1 cellular context compared by ENCODE assay signal in the genomic region with DNA sequence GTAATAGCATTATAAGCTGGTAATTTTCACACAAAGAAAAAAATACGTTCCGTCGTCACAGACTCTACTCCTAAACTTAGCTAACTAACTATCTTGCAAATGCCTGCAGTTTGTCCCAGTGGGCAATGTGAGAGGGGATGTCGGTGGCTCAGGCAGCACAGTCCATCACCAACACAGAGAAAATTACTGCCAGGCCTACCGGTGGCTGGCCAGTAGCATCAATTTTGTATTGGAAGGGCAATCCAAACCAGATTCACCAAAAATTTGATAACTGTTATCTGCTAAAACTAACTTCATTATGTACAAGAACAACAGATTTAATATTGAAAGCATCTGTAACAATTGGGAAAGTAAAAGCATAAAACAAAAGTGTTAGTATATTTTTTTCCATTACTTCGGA.
TF ChIP-seq lines count a peak whose summit lies in the region.

No MANE protein-coding gene starts in this region.

TF ChIP-seq in HepG2, 621 proteins besides CTCF, POLR2A, EP300 and RAD21:
- TF ChIP-seq POLR2G (IDR thresholded peaks at IDR 0.05; ENCODE audit: low read depth, low read length) (peak; percentile 53; the same call in 1 of the 2 replicates), DNMT3B (CRISPR knock-in tag; conservative IDR thresholded peaks at IDR 0.05) (no peak)
